In genomic region chr6:27808242-27809066, GRCh38 we compare ENCODE assay signal across 8 cellular contexts.
DNase-seq lines count a peak whose midpoint lies in the region; ATAC-seq, FAIRE-seq and TF ChIP-seq lines count a peak whose summit lies in the region.
"Not testable (repeated sequence)": the region's sequence is repeated elsewhere in the genome, so short reads cannot be mapped to it uniquely, and the experiment has no call there.

No MANE protein-coding gene starts in this region.

- H2AFZ ChIP-seq in OCI-LY7 (ENCODE audit: low read length): not testable (repeated sequence)
- H2AFZ ChIP-seq in endothelial cell of umbilical vein (ENCODE audit: low read depth, low read length): peak overlapping the region; percentile 27

- H3K4me2 ChIP-seq in OCI-LY7 (ENCODE audit: low read length) (peak overlapping the region; percentile 88), endothelial cell of umbilical vein (ENCODE audit: insufficient read depth, low read length) (peak overlapping the region; percentile 87)

- H3K9me3 ChIP-seq in OCI-LY7 (ENCODE audit: low read length); endothelial cell of umbilical vein (replicated peaks; ENCODE audit: control insufficient read depth, insufficient read depth, low read length): not testable (repeated sequence)

- DNase-seq in BJ (ENCODE audit: low read depth); left lobe of liver (ENCODE audit: low spot score); skeletal muscle cell (ENCODE audit: low read depth): not testable (repeated sequence)
- DNase-seq in HT-29 (ENCODE audit: low spot score): peak; percentile 73
- DNase-seq in OCI-LY7 (ENCODE audit: low spot score): peak; percentile 85
- peak; percentile 37 for DNase-seq in activated T-cell treated with anti-CD3 and anti-CD28 coated beads, Interleukin-2, amount 50 U/mL, for 1 hour
- DNase-seq in endothelial cell of umbilical vein (ENCODE audit: low read depth, low spot score): peak; percentile 67

- not testable (repeated sequence) for TF ChIP-seq CTCF in BJ (IDR thresholded peaks at IDR 0.05; ENCODE audit: insufficient read depth, low read depth, low read length); OCI-LY7 (conservative IDR thresholded peaks at IDR 0.05; ENCODE audit: low read length); endothelial cell of umbilical vein (IDR thresholded peaks at IDR 0.05; ENCODE audit: extremely low read depth in 1 of 2, insufficient read depth in 1 of 2, low read depth in 1 of 2, low read length in 2 of 2)

- peak; percentile 8 for ATAC-seq in GM19452 (IDR thresholded peaks at IDR 0.05; ENCODE audit: unreplicated experiment)
- peak; percentile 50 for ATAC-seq in left lobe of liver

- H3K79me2 ChIP-seq in OCI-LY7 (ENCODE audit: insufficient read depth, low read depth, low read length); endothelial cell of umbilical vein (ENCODE audit: control insufficient read depth, insufficient read depth, low read length): not testable (repeated sequence)

- H3K36me3 ChIP-seq in BJ (ENCODE audit: control insufficient read depth, insufficient read depth, low read length); OCI-LY7 (ENCODE audit: insufficient read depth, low read length); endothelial cell of umbilical vein (ENCODE audit: control insufficient read depth in 2 of 2, extremely low read depth in 1 of 2, insufficient read depth in 2 of 2, low read length in 2 of 2): not testable (repeated sequence)

- peak overlapping the region; percentile 96 for H3K27ac ChIP-seq in OCI-LY7 (ENCODE audit: low read depth, low read length, poor library complexity, severe bottlenecking)
- H3K27ac ChIP-seq in endothelial cell of umbilical vein (ENCODE audit: insufficient read depth, low read depth, low read length): peak overlapping the region; percentile 62

- BruUV-seq in OCI-LY7 (replicated peaks; lab: Mats Ljungman, UMichigan): TSS peak; percentile 90
- BruUV-seq in endothelial cell of umbilical vein (replicated peaks; lab: Mats Ljungman, UMichigan): TSS peak; percentile 87

- not testable (repeated sequence) for H3K9me2 ChIP-seq in OCI-LY7 (ENCODE audit: insufficient read depth, low read length)

- POLR2A ChIA-PET in BJ (lab: Charles Lee) (interaction anchor here (0.6 to 1.3 kb wide), 3 partner anchors 85 to 1592 kb away, joined by 3 to 21 read pairs (median 7); a partner anchor contains a TSS), OCI-LY7 (lab: Charles Lee) (interaction anchor here (0.6 to 10.5 kb wide), 35 partner anchors 9 to 1782 kb away, joined by 3 to 380 read pairs (median 7); partner anchors contain the start of gene ZNF184), endothelial cell of umbilical vein (lab: Charles Lee) (interaction anchor here (1.0 to 5.7 kb wide), 14 partner anchors 16 to 1788 kb away, joined by 3 to 99 read pairs (median 10); a partner anchor contains a TSS)

- CTCF ChIA-PET in BJ (lab: Yijun Ruan, JAX) (interaction anchor here (0.6 to 5.1 kb wide), 6 partner anchors 9 to 652 kb away, joined by 3 to 37 read pairs (median 6); no protein-coding TSS in a partner anchor), OCI-LY7 (lab: Charles Lee; ENCODE audit: unreplicated experiment) (interaction anchor here (1.2 kb wide), 1 partner anchor 12 kb away, joined by 3 read pairs; no protein-coding TSS in a partner anchor), endothelial cell of umbilical vein (lab: Charles Lee) (interaction anchor here (0.5 to 6.8 kb wide), 13 partner anchors 12 to 1090 kb away, joined by 3 to 67 read pairs (median 6); a partner anchor contains a TSS)

- intact Hi-C loops in OCI-LY7 (cut with micrococcal nuclease; ENCODE audit: unreplicated experiment): loop anchor here (2.0 to 5.0 kb wide), 2 partner anchors 662 to 1536 kb away; a partner anchor contains a TSS
- intact Hi-C loops in endothelial cell of umbilical vein (cut with micrococcal nuclease): loop anchor here (1.0 kb wide), 3 partner anchors 29 to 662 kb away; a partner anchor contains a TSS

- H3K4me3 ChIP-seq in BJ (ENCODE audit: low read depth, low read length) (peak overlapping the region; percentile 57), OCI-LY7 (ENCODE audit: low read depth, low read length, poor library complexity, severe bottlenecking) (peak overlapping the region; percentile 82), endothelial cell of umbilical vein (replicated peaks in 1 of 3; ENCODE audit: insufficient read depth in 1 of 3, low read depth in 1 of 3, low read length in 3 of 3) (peak overlapping the region; percentile 17 to 70 (median 48)), skeletal muscle cell (ENCODE audit: low read depth, low read length) (peak overlapping the region; percentile 58)

- peak overlapping the region; percentile 70 for H3K9ac ChIP-seq in endothelial cell of umbilical vein (replicated peaks; ENCODE audit: extremely low read depth, insufficient read depth, low read length)

- peak; percentile 48 for TF ChIP-seq POLR2A in endothelial cell of umbilical vein (IDR thresholded peaks at IDR 0.05; ENCODE audit: low read depth, low read length)

- not testable (repeated sequence) for H3K27me3 ChIP-seq in BJ (ENCODE audit: control insufficient read depth, insufficient read depth, low read length); endothelial cell of umbilical vein (ENCODE audit: control insufficient read depth in 2 of 2, insufficient read depth in 2 of 2, low read length in 2 of 2)

- H4K20me1 ChIP-seq in OCI-LY7 (ENCODE audit: insufficient read depth, low read length); endothelial cell of umbilical vein (replicated peaks; ENCODE audit: control insufficient read depth, extremely low read depth, insufficient read depth, low read length): not testable (repeated sequence)

- dilution Hi-C loops in endothelial cell of umbilical vein (cut with MboI; ENCODE audit: extremely low pct_ligation_motif_present, low sequenced_read_pairs): not testable (repeated sequence)

- H3K9me1 ChIP-seq in endothelial cell of umbilical vein (replicated peaks; ENCODE audit: control insufficient read depth, extremely low read depth, insufficient read depth, low read length): not testable (repeated sequence)

- H3K4me1 ChIP-seq in OCI-LY7 (ENCODE audit: insufficient read depth, low read length, poor library complexity, severe bottlenecking) (peaks cover 58% of the 10 kb centered on the region), endothelial cell of umbilical vein (ENCODE audit: control insufficient read depth, extremely low read depth, insufficient read depth, low read length) (peaks cover 24% of the 10 kb centered on the region)

- FAIRE-seq in endothelial cell of umbilical vein (lab: Jason Lieb, UNC): not testable (repeated sequence)

TF ChIP-seq in endothelial cell of umbilical vein, 7 proteins besides CTCF, POLR2A, EP300 and RAD21:
- TF ChIP-seq POLR2AphosphoS5 (IDR thresholded peaks at IDR 0.05; ENCODE audit: insufficient read depth, low read depth, low read length): peak; percentile 13
TF ChIP-seq in endothelial cell of umbilical vein: peak in this region for 1; not testable (repeated sequence) for 6.
